9 cellular contexts compared by ENCODE assay signal in genomic region chr2:134739879-134740301, GRCh38. TPM values are rescaled to one million over a fixed set of nuclear protein-coding genes. Genes with fewer than 3 reads are reported as not detected.
A peak's percentile ranks its signal among the peaks of the same experiment; 100 is the strongest.
DNase-seq lines count a peak whose midpoint lies in the region; ATAC-seq, FAIRE-seq and TF ChIP-seq lines count a peak whose summit lies in the region.
"Had no signal": no experiment of that assay in that cellular context is flagged by ENCODE, and none has a peak within 500 bp of the region (broad histone marks: within the 10 kb centered on the region; RNA-seq: fewer than 3 reads in every experiment).

No MANE protein-coding gene starts in this region.

- TF ChIP-seq POLR2A in GM12891 (IDR thresholded peaks at IDR 0.05; ENCODE audit: low read depth, low read length), result peak; percentile 41; the same call in 1 of the 2 replicates
- TF ChIP-seq POLR2A in IMR-90 (IDR thresholded peaks at IDR 0.05; ENCODE audit: low read depth, low read length), result no peak

- H2AK5ac ChIP-seq in IMR-90 (ENCODE audit: low read depth, low read length), result no peak overlapping the region

- H3K4me3 Mint-ChIP-seq in activated T-helper 1 cell treated with anti-CD3 and anti-CD28 coated beads, Interleukin-12 subunit alpha, Interleukin-12 subunit beta, Interleukin-2, Interleukin-4 antibody, amounts not matched to agents 30 ng/mL and 10 ng/mL and 1 ng/mL, durations not matched to agents 14 hours and 24 hours and 36 hours, result no peak overlapping the region
- H3K4me3 Mint-ChIP-seq: activated naive CD8-positive, alpha-beta T cell treated with anti-CD3 and anti-CD28 coated beads, Interleukin-2, amount 10 ng/mL, durations not matched to agents 7 days and 5 days had no signal

- DNase-seq in GM12891 (ENCODE audit: insufficient read length, low spot score) (peak; percentile 26), IMR-90 (peak; percentile 4), left ventricle myocardium superior (no peak), cerebellar nuclear complex (lab: John Stamatoyannopoulos, UW) (no peak), NCI-H2227 treated with DMSO at 0.1 percent for 48 hours (lab: John Stamatoyannopoulos, UW) (no peak), COLO829 (ENCODE audit: low spot score) (no peak)
- no peak for DNase-seq in activated T-helper 1 cell treated with anti-CD3 and anti-CD28 coated beads, Interleukin-12 subunit alpha, Interleukin-12 subunit beta, Interleukin-2, Interleukin-4 antibody, amounts not matched to agents 30 ng/mL and 10 ng/mL and 1 ng/mL, durations not matched to agents 14 hours and 24 hours and 36 hours (ENCODE audit: low spot score)
- DNase-seq: activated naive CD8-positive, alpha-beta T cell treated with anti-CD3 and anti-CD28 coated beads, Interleukin-2, amount 10 ng/mL, durations not matched to agents 7 days and 5 days had no signal

- no peak overlapping the region for H4K91ac ChIP-seq in IMR-90 (ENCODE audit: insufficient read depth, low read depth, low read length)

- H3K9me3 ChIP-seq in IMR-90 (ENCODE audit: control insufficient read depth, insufficient read depth, low read length), result no peaks in the 10 kb centered on the region

- H2AFZ ChIP-seq in IMR-90 (replicated peaks; ENCODE audit: low read length, poor library complexity), result no peak overlapping the region

- no peak for TF ChIP-seq CTCF in IMR-90 (conservative IDR thresholded peaks at IDR 0.05; ENCODE audit: low read depth, low read length)

- POLR2A ChIA-PET in IMR-90 (lab: Charles Lee; ENCODE audit: unreplicated experiment), result no interaction called here

- no peak overlapping the region for H3K56ac ChIP-seq in IMR-90 (ENCODE audit: extremely low read depth, insufficient read depth, low read length)

- intact Hi-C loops in IMR-90 (cut with micrococcal nuclease), result no loop called here
- intact Hi-C loops in left ventricle myocardium superior (cut with micrococcal nuclease), result no loop called here
- intact Hi-C loops in activated T-helper 1 cell treated with anti-CD3 and anti-CD28 coated beads, Interleukin-12 subunit alpha, Interleukin-12 subunit beta, Interleukin-2, Interleukin-4 antibody, amounts not matched to agents 30 ng/mL and 10 ng/mL and 1 ng/mL, durations not matched to agents 14 hours and 24 hours and 36 hours (cut with micrococcal nuclease), result no loop called here

- no peak overlapping the region for H3K4me3 ChIP-seq in IMR-90 (ENCODE audit: insufficient read depth, low read depth, low read length)

- no peaks in the 10 kb centered on the region for H3K9me1 ChIP-seq in IMR-90 (ENCODE audit: insufficient read depth, low read length)

- H3K9me3 Mint-ChIP-seq in activated T-helper 1 cell treated with anti-CD3 and anti-CD28 coated beads, Interleukin-12 subunit alpha, Interleukin-12 subunit beta, Interleukin-2, Interleukin-4 antibody, amounts not matched to agents 30 ng/mL and 10 ng/mL and 1 ng/mL, durations not matched to agents 14 hours and 24 hours and 36 hours, result no peaks in the 10 kb centered on the region
- H3K9me3 Mint-ChIP-seq: activated naive CD8-positive, alpha-beta T cell treated with anti-CD3 and anti-CD28 coated beads, Interleukin-2, amount 10 ng/mL, durations not matched to agents 7 days and 5 days had no signal

- H4K5ac ChIP-seq in IMR-90 (ENCODE audit: low read depth, low read length), result no peak overlapping the region

- in situ Hi-C loops in IMR-90 (cut with MboI; ENCODE audit: low sequenced_read_pairs), result no loop called here

- no peak overlapping the region for H3K4ac ChIP-seq in IMR-90 (ENCODE audit: low read depth, low read length)

- H3K4me1 ChIP-seq in IMR-90 (ENCODE audit: control insufficient read depth, insufficient read depth, low read length), result no peaks in the 10 kb centered on the region

- H2BK120ac ChIP-seq in IMR-90 (ENCODE audit: low read depth, low read length), result no peak overlapping the region

- no peaks in the 10 kb centered on the region for H3K36me3 Mint-ChIP-seq in activated T-helper 1 cell treated with anti-CD3 and anti-CD28 coated beads, Interleukin-12 subunit alpha, Interleukin-12 subunit beta, Interleukin-2, Interleukin-4 antibody, amounts not matched to agents 30 ng/mL and 10 ng/mL and 1 ng/mL, durations not matched to agents 14 hours and 24 hours and 36 hours (ENCODE audit: low read depth)
- H3K36me3 Mint-ChIP-seq: activated naive CD8-positive, alpha-beta T cell treated with anti-CD3 and anti-CD28 coated beads, Interleukin-2, amount 10 ng/mL, durations not matched to agents 7 days and 5 days had no signal

- peaks cover 3% of the 10 kb centered on the region for H3K4me1 Mint-ChIP-seq in activated T-helper 1 cell treated with anti-CD3 and anti-CD28 coated beads, Interleukin-12 subunit alpha, Interleukin-12 subunit beta, Interleukin-2, Interleukin-4 antibody, amounts not matched to agents 30 ng/mL and 10 ng/mL and 1 ng/mL, durations not matched to agents 14 hours and 24 hours and 36 hours (ENCODE audit: low read depth)

- no peak overlapping the region for H3K4me2 ChIP-seq in IMR-90 (ENCODE audit: low read depth, low read length)

- no peak overlapping the region for H4K8ac ChIP-seq in IMR-90 (ENCODE audit: low read depth in 2 of 2, low read length in 2 of 2)

- H3K27ac Mint-ChIP-seq in activated T-helper 1 cell treated with anti-CD3 and anti-CD28 coated beads, Interleukin-12 subunit alpha, Interleukin-12 subunit beta, Interleukin-2, Interleukin-4 antibody, amounts not matched to agents 30 ng/mL and 10 ng/mL and 1 ng/mL, durations not matched to agents 14 hours and 24 hours and 36 hours, result no peak overlapping the region
- H3K27ac Mint-ChIP-seq: activated naive CD8-positive, alpha-beta T cell treated with anti-CD3 and anti-CD28 coated beads, Interleukin-2, amount 10 ng/mL, durations not matched to agents 7 days and 5 days had no signal

- no peak overlapping the region for H3K23ac ChIP-seq in IMR-90 (ENCODE audit: low read depth, low read length)

- H3K36me3 ChIP-seq in IMR-90 (ENCODE audit: control insufficient read depth, insufficient read depth, low read length), result no peaks in the 10 kb centered on the region

- peak; percentile 97 for FAIRE-seq in GM12891 (lab: Jason Lieb, UNC)

- 10% methylated on average over 2 of the region's 6 CpGs; no CpG with 5 or more reads in 1 of the 2 experiments for WGBS in IMR-90 (ENCODE audit: extremely low coverage in 2 of 2, insufficient read length in 1 of 2), 2 experiments

- ATAC-seq in GM21619 (IDR thresholded peaks at IDR 0.05; ENCODE audit: unreplicated experiment) (peak; percentile 93), IMR-90 (ENCODE audit: low read depth) (no peak), left ventricle myocardium superior (peak; percentile 61)

- H3K18ac ChIP-seq in IMR-90 (ENCODE audit: low read depth, low read length), result no peak overlapping the region

- CTCF ChIA-PET in IMR-90 (lab: Yijun Ruan, JAX), result no interaction called here

- H2BK5ac ChIP-seq in IMR-90 (ENCODE audit: low read depth, low read length, poor library complexity, severe bottlenecking), result no peak overlapping the region

- no peaks in the 10 kb centered on the region for H4K20me1 ChIP-seq in IMR-90 (ENCODE audit: insufficient read depth, low read length)

- no peak overlapping the region for H3K27ac ChIP-seq in IMR-90 (ENCODE audit: insufficient read depth, low read length)

- no peak overlapping the region for H3K9ac ChIP-seq in IMR-90 (ENCODE audit: low read depth, low read length)

- no peak overlapping the region for H3K14ac ChIP-seq in IMR-90 (replicated peaks; ENCODE audit: low read depth, low read length)

- no peak for TF ChIP-seq RAD21 in IMR-90 (IDR thresholded peaks at IDR 0.05; ENCODE audit: low read length)

- H3K79me1 ChIP-seq in IMR-90 (ENCODE audit: low read depth in 1 of 2, low read length in 2 of 2), result no peaks in the 10 kb centered on the region

- H2BK15ac ChIP-seq in IMR-90 (ENCODE audit: low read depth, low read length), result no peak overlapping the region

- H2AK9ac ChIP-seq in IMR-90 (replicated peaks; ENCODE audit: low read depth, low read length, poor library complexity), result no peak overlapping the region

- no TSS peak for BruUV-seq in IMR-90 (replicated peaks; lab: Mats Ljungman, UMichigan)

- dilution Hi-C loops in IMR-90 (cut with HindIII; ENCODE audit: low sequenced_read_pairs, unreplicated experiment), result no loop called here

- H3K27me3 ChIP-seq in IMR-90 (ENCODE audit: control insufficient read depth, insufficient read depth, low read length), result no peaks in the 10 kb centered on the region

- peaks cover 4% of the 10 kb centered on the region for H3K27me3 Mint-ChIP-seq in activated T-helper 1 cell treated with anti-CD3 and anti-CD28 coated beads, Interleukin-12 subunit alpha, Interleukin-12 subunit beta, Interleukin-2, Interleukin-4 antibody, amounts not matched to agents 30 ng/mL and 10 ng/mL and 1 ng/mL, durations not matched to agents 14 hours and 24 hours and 36 hours (ENCODE audit: insufficient read depth)

- H2BK20ac ChIP-seq in IMR-90 (ENCODE audit: low read depth, low read length), result no peak overlapping the region

TF ChIP-seq in GM12891, 5 proteins besides CTCF, POLR2A, EP300 and RAD21:
- no peak for TF ChIP-seq POLR2AphosphoS5 (IDR thresholded peaks at IDR 0.05; ENCODE audit: low read depth, low read length)
- no peak; the same call in 1 of the 2 replicates for TF ChIP-seq TAF1 (IDR thresholded peaks at IDR 0.05; ENCODE audit: low read depth, low read length)
- TF ChIP-seq PAX5 (IDR thresholded peaks at IDR 0.05; ENCODE audit: insufficient read depth, low read length, severe bottlenecking), result no peak
- TF ChIP-seq SPI1 (IDR thresholded peaks at IDR 0.05; ENCODE audit: low read depth, low read length), result peak; percentile 100
- peak; percentile 60; the same call in 1 of the 2 replicates for TF ChIP-seq POU2F2 (IDR thresholded peaks at IDR 0.05; ENCODE audit: low read depth, low read length)

TF ChIP-seq in IMR-90, 13 proteins besides CTCF, POLR2A, EP300 and RAD21 (continues in another document):
- TF ChIP-seq MAZ (IDR thresholded peaks at IDR 0.05; ENCODE audit: borderline replicate concordance, low read depth, low read length) (no peak), CEBPB (IDR thresholded peaks at IDR 0.05; ENCODE audit: low read depth, low read length) (no peak), MXI1 (IDR thresholded peaks at IDR 0.05; ENCODE audit: borderline replicate concordance, low read depth, low read length) (no peak), CHD1 (IDR thresholded peaks at IDR 0.05; ENCODE audit: low read depth, low read length) (no peak), NFE2L2 (IDR thresholded peaks at IDR 0.05; ENCODE audit: low read depth, low read length) (no peak), RFX5 (IDR thresholded peaks at IDR 0.05; ENCODE audit: low read depth, low read length) (no peak), SMC3 (IDR thresholded peaks at IDR 0.05; ENCODE audit: low read depth, low read length) (no peak), BHLHE40 (IDR thresholded peaks at IDR 0.05; ENCODE audit: low read depth, low read length) (no peak)

RNA-seq across cellular contexts. Expression of gene TMEM163, which starts 21.1 kb away (rescaled TPM):
- 10.9 TPM for polyA plus RNA-seq in GM12891 (2012; ENCODE audit: low read depth, missing spikeins)
- not detected in 2 replicates for total RNA-seq in IMR-90 (2012; rRNA removed)
- not detected in 2 replicates for polyA plus RNA-seq in IMR-90 (2012; rRNA removed)
- polyA plus RNA-seq in IMR-90 (2012; cell fraction: cytosol; rRNA removed), result not detected in 2 replicates
- not detected in 2 replicates for polyA plus RNA-seq in IMR-90 (2012; cell fraction: nucleus; rRNA removed; ENCODE audit: low replicate concordance)
- total RNA-seq in left ventricle myocardium superior, result 0.40 TPM
- 0.12 and 0.21 TPM in 2 replicates for total RNA-seq in activated T-helper 1 cell treated with anti-CD3 and anti-CD28 coated beads, Interleukin-12 subunit alpha, Interleukin-12 subunit beta, Interleukin-2, Interleukin-4 antibody, amounts not matched to agents 30 ng/mL and 10 ng/mL and 1 ng/mL, durations not matched to agents 14 hours and 24 hours and 36 hours

Comparison
In these comparisons a context has a peak if more than half of its experiments do, and no peak if none do; other contexts are left out.
1. DNase-seq: peak in GM12891 (single experiment) and IMR-90 (single experiment); none in left ventricle myocardium superior (single experiment), activated T-helper 1 cell treated with anti-CD3 and anti-CD28 coated beads, Interleukin-12 subunit alpha, Interleukin-12 subunit beta, Interleukin-2, Interleukin-4 antibody, amounts not matched to agents 30 ng/mL and 10 ng/mL and 1 ng/mL, durations not matched to agents 14 hours and 24 hours and 36 hours (single experiment), cerebellar nuclear complex (0 of 2), NCI-H2227 treated with DMSO at 0.1 percent for 48 hours (single experiment) and COLO829 (single experiment).